17 cellular contexts compared by ENCODE assay signal in the genomic region with DNA sequence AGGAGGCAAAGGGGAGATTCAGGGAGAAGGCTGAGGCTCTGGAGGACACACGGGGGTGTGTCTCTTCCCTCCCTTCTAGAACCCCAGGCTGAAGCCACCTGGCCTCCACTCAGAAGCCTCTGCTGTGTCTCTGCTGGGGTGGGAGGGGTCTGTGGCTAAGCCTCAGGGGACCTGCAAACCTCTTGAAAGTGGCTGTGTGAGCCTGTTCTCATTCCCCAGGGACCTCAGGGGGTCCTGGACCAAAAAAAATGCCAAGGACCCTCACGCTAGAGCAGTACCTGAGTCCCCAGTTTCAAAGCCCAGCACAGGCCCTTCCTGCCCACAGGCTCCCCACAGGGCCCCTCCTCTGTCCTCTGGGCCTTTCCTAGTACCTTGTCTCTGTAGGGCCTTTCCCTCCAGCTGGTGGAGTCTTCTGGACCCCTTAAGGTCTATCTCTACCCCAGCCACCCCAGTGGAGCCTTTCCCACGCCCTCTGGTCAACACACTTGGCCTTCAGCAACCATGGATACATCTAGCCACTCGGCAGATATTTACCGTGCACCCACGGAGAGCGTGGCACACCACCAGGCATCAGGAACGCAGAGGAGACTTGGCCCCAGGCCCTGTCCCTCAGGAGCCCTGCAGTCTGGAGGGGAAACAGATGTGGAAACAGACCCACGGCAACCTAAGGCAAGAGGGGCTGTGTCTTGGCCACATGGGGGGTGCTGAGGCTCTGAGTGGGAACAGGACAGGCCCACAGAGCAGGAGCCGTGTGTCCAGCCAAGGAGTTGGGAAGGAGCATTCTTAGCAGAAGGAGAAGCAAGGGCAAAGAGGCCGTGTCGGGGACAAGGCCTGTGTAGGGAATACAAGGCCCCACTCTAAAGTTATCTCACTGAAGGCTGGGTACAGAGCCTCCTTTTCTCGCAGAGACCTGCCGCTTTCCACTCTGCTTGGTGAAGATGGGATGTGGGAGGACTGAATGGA. TPM values are rescaled to one million over a fixed set of nuclear protein-coding genes. Genes with fewer than 3 reads are reported as not detected.
DNase-seq lines count a peak whose midpoint lies in the region; ATAC-seq, FAIRE-seq and TF ChIP-seq lines count a peak whose summit lies in the region.
"Had no signal": no experiment of that assay in that cellular context is flagged by ENCODE, and none has a peak within 500 bp of the region (broad histone marks: within the 10 kb centered on the region; RNA-seq: fewer than 3 reads in every experiment).

No MANE protein-coding gene starts in this region.

- DNase-seq in DND-41: peak; percentile 80
- DNase-seq in neural crest cell (ENCODE audit: low read depth, low spot score): no peak
- DNase-seq in effector CD8-positive, alpha-beta T cell (lab: John Stamatoyannopoulos, UW): no peak
- DNase-seq in urothelium cell line (ENCODE audit: low spot score): no peak
- no peak for DNase-seq in ACHN
- DNase-seq: activated CD8-positive, alpha-beta memory T cell treated with anti-CD3 and anti-CD28 coated beads for 24 hours; activated effector memory CD4-positive, alpha-beta T cell treated with anti-CD3 and anti-CD28 coated beads, Interleukin-2, amount 50 U/mL, for 16 hours; endodermal cell; gastrocnemius medialis; NCI-H1105 had no signal

- H3K27ac ChIP-seq in DND-41 (ENCODE audit: low read length): peak overlapping the region; percentile 26; the same call in 1 of the 2 replicates

- H3K4me2 ChIP-seq in DND-41 (ENCODE audit: insufficient read depth, low read length): no peak overlapping the region

- in situ Hi-C loops in ACHN (cut with HindIII; ENCODE audit: low pct_ligation_motif_present, low pct_unique_long_range_greater_than_20kb, low sequenced_read_pairs): no loop called here

- TF ChIP-seq CTCF in DND-41 (IDR thresholded peaks at IDR 0.05; ENCODE audit: borderline replicate concordance, extremely low read depth, low read length, poor library complexity, severe bottlenecking) (no peak), brain (conservative IDR thresholded peaks at IDR 0.05) (no peak), neural crest cell (conservative IDR thresholded peaks at IDR 0.05) (no peak)

- H3K4me1 ChIP-seq in DND-41 (ENCODE audit: insufficient read depth, low read length): peaks cover 14% of the 10 kb centered on the region
- H3K4me1 ChIP-seq: HAP-1 had no signal

- H3K27ac Mint-ChIP-seq in brain: peak overlapping the region in 3 of 5 experiments; percentile 50 to 81 (median 73)
- peak overlapping the region; percentile 62 for H3K27ac Mint-ChIP-seq in neural crest cell (ENCODE audit: unreplicated experiment)

- no peak overlapping the region for H2AFZ ChIP-seq in DND-41 (ENCODE audit: low read depth, low read length)

- H3K4me1 Mint-ChIP-seq in brain (peaks cover 16% of the 10 kb centered on the region), neural crest cell (peaks cover 4% of the 10 kb centered on the region)
- H3K4me1 Mint-ChIP-seq: endodermal cell had no signal

- no peak overlapping the region for H3K4me3 ChIP-seq in DND-41 (ENCODE audit: low read depth in 1 of 2, low read length in 2 of 2)
- H3K4me3 ChIP-seq: gastrocnemius medialis, HAP-1 had no signal

- no peak for FAIRE-seq in urothelium cell line (lab: Jason Lieb, UNC)

- peaks cover 33% of the 10 kb centered on the region for H4K20me1 ChIP-seq in DND-41 (ENCODE audit: insufficient read depth, low read length)

- H3K27me3 ChIP-seq in DND-41 (ENCODE audit: insufficient read depth, low read length, poor library complexity): no peaks in the 10 kb centered on the region
- H3K27me3 ChIP-seq: gastrocnemius medialis had no signal

- peaks cover 52% of the 10 kb centered on the region for H3K36me3 ChIP-seq in DND-41 (ENCODE audit: insufficient read depth, low read length)

- H3K9me3 Mint-ChIP-seq in brain: no peaks in the 10 kb centered on the region
- H3K9me3 Mint-ChIP-seq in neural crest cell: peaks cover 3% of the 10 kb centered on the region
- H3K9me3 Mint-ChIP-seq: endodermal cell had no signal

- H3K27me3 Mint-ChIP-seq in brain (no peaks in the 10 kb centered on the region), neural crest cell (ENCODE audit: low read depth) (no peaks in the 10 kb centered on the region)

- no peaks in the 10 kb centered on the region; the same call in 1 of the 2 replicates for H3K79me2 ChIP-seq in DND-41 (ENCODE audit: insufficient read depth, low read length)

- H3K36me3 Mint-ChIP-seq in brain: peaks cover 41% of the 10 kb centered on the region
- peaks cover 5% of the 10 kb centered on the region for H3K36me3 Mint-ChIP-seq in neural crest cell (ENCODE audit: low read depth)

- no peak overlapping the region for H3K9ac ChIP-seq in DND-41 (ENCODE audit: low read depth, low read length)

- peak; percentile 94 for ATAC-seq in DND-41 (ENCODE audit: insufficient read depth, low read depth)
- peak; percentile 58 for ATAC-seq in HG02981 (IDR thresholded peaks at IDR 0.05; ENCODE audit: unreplicated experiment)
- no peak for ATAC-seq in activated CD4-positive, CD25-positive, alpha-beta regulatory T cell treated with anti-CD3 and anti-CD28 coated beads, Interleukin-2, amount 50 U/mL, for 24 hours
- ATAC-seq: gastrocnemius medialis had no signal

- no peaks in the 10 kb centered on the region for H3K9me3 ChIP-seq in DND-41 (ENCODE audit: insufficient read depth, low read length, severe bottlenecking)
- H3K9me3 ChIP-seq: gastrocnemius medialis, HAP-1 had no signal

- H3K4me3 Mint-ChIP-seq in brain (no peak overlapping the region), neural crest cell (no peak overlapping the region)
- H3K4me3 Mint-ChIP-seq: CD14-positive monocyte, endodermal cell had no signal

RNA-seq across cellular contexts. Expression of gene PLA2G6, which starts 18.5 kb away (rescaled TPM):
- 30.3 TPM for polyA plus RNA-seq in brain (ENCODE audit: insufficient read depth, low read depth, low replicate concordance)
- total RNA-seq in neural crest cell: 11.0 and 14.6 TPM in 2 replicates

RNA-seq across cellular contexts. Expression of gene MAFF, which starts 38.6 kb away (rescaled TPM):
- 10.5 TPM for polyA plus RNA-seq in brain (ENCODE audit: insufficient read depth, low read depth, low replicate concordance)
- 3.9 and 5.4 TPM in 2 replicates for total RNA-seq in neural crest cell

RNA-seq across cellular contexts. Expression of gene BAIAP2L2, which starts 52.7 kb away (rescaled TPM):
- 2.6 TPM for polyA plus RNA-seq in brain (ENCODE audit: insufficient read depth, low read depth, low replicate concordance)
- 0.51 and 0.52 TPM in 2 replicates for total RNA-seq in neural crest cell
- total RNA-seq: HT1080, NCI-H460 had no signal
- polyA plus RNA-seq: CD14-positive monocyte had no signal

Comparison
In these comparisons a context has a peak if more than half of its experiments do, and no peak if none do; other contexts are left out.
1. ATAC-seq: peak in DND-41 (single experiment) and HG02981 (single experiment); none in activated CD4-positive, CD25-positive, alpha-beta regulatory T cell treated with anti-CD3 and anti-CD28 coated beads, Interleukin-2, amount 50 U/mL, for 24 hours (0 of 2).